ENCODE assay signal across 8 cellular contexts in the genomic region with DNA sequence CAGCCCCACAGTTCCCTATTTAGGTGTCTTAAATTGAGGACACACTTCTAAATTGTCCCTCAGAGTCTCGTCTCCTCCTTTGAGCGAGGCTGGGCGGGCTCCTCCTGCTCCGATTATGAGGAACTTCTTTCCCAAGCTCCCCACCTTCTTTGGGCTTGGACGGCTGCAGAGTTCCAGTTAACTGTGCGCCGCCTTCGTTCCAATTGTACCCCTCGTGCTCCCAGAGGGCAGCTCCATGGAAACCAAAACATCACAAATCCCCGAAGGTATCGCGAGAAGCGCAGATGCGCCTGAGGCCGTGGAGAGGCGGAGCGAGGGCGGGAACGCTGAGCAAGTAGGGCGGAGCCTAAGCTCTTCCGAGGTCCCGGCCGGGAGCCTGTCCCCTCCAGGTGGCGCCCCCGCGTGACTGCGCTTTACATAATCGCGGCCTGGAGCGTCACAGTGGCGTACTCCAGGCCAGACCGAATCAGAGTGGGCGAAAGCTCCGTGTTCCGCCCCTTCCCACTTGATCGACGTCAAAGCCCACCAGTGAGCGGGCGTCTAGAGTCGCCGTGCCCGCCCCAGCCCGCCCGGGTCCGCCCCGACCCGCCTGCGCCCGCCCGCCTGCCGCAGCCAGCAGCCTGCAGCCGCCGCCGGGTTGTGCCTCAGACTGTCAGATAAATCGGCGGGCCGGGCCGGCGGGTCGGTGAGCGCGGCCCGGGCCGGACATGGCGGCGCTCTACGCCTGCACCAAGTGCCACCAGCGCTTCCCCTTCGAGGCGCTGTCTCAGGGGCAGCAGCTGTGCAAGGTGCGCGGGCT. TPM values are rescaled to one million over a fixed set of nuclear protein-coding genes. Genes with fewer than 3 reads are reported as not detected.
DNase-seq lines count a peak whose midpoint lies in the region; ATAC-seq, FAIRE-seq and TF ChIP-seq lines count a peak whose summit lies in the region.

A gene (plus strand): TSS at position 588 of the 799 bp plus-strand sequence. CDS start 120 bp downstream, at position 708.

- peaks cover 12% of the 10 kb centered on the region for H3K79me2 ChIP-seq in Karpas-422 (ENCODE audit: low read length)

- H4K20me1 ChIP-seq in Karpas-422 (ENCODE audit: insufficient read depth, low read depth, low read length): no peaks in the 10 kb centered on the region

- peaks cover 17% of the 10 kb centered on the region for H3K4me1 ChIP-seq in Karpas-422 (ENCODE audit: low read length)
- H3K4me1 ChIP-seq in esophagus squamous epithelium: peaks cover 6 to 21% (median 7%) of the 10 kb centered on the region in 3 donors

- peak within 1 kb of the TSS; percentile 78 for H3K9ac ChIP-seq in Karpas-422 (ENCODE audit: low read length)

- intact Hi-C loops in esophagus squamous epithelium (cut with DNase I): no loop called here

- ATAC-seq in GM21825 (IDR thresholded peaks at IDR 0.05; ENCODE audit: unreplicated experiment): peak; percentile 91

- peak within 1 kb of the TSS; percentile 62 for H3K27ac ChIP-seq in Karpas-422 (ENCODE audit: low read length)
- H3K27ac ChIP-seq in esophagus squamous epithelium: peak within 1 kb of the TSS; percentile 91 to 94 (median 92)

- H3K36me3 ChIP-seq in Karpas-422 (ENCODE audit: insufficient read depth, low read length) (0 out of 2 replicates have a peak, but pooled peaks cover 2% of the 10 kb centered on the region), esophagus squamous epithelium (peaks cover 0 to 26% (median 5%) of the 10 kb centered on the region in 3 donors)

- peak within 1 kb of the TSS; percentile 97 for H2AFZ ChIP-seq in Karpas-422 (ENCODE audit: low read length)

- no peaks in the 10 kb centered on the region for H3K9me2 ChIP-seq in Karpas-422 (replicated peaks; ENCODE audit: insufficient read depth, low read length)

- H3K4me3 ChIP-seq in Karpas-422 (ENCODE audit: low read length) (peak within 1 kb of the TSS; percentile 80), esophagus squamous epithelium (peak within 1 kb of the TSS; percentile 67 to 92 (median 78))

- TF ChIP-seq CTCF in esophagus squamous epithelium (IDR thresholded peaks at IDR 0.05): peak; percentile 34 to 52 (median 42)

- WGBS in esophagus squamous epithelium, 2 donors: 5 to 14% methylated on average over 7 to 9 of the region's 72 CpGs

- TF ChIP-seq POLR2A in esophagus squamous epithelium (IDR thresholded peaks at IDR 0.05): peak in 3 of 4 donors; percentile 27 to 91 (median 83)

- peak within 1 kb of the TSS; percentile 95 for H3K4me2 ChIP-seq in Karpas-422 (ENCODE audit: low read depth, low read length, poor library complexity, severe bottlenecking)

- H3K27me3 ChIP-seq in Karpas-422 (ENCODE audit: low read length) (no peaks in the 10 kb centered on the region), esophagus squamous epithelium (no peaks in the 10 kb centered on the region)

- FAIRE-seq in RCC 7860 (lab: Jason Lieb, UNC): peak; percentile 84

- DNase-seq in Daoy (ENCODE audit: low read depth): peak; percentile 100
- DNase-seq in Karpas-422: peak; percentile 100
- DNase-seq in RCC 7860 (ENCODE audit: low spot score): peak; percentile 99
- peak; percentile 99 for DNase-seq in activated T-helper 1 cell treated with Interleukin-2 at 50 U/mL for 16 hours (ENCODE audit: low read depth)
- DNase-seq in esophagus squamous epithelium (lab: John Stamatoyannopoulos, UW): peak; percentile 96
- peak; percentile 99 for DNase-seq in myocyte (ENCODE audit: low read depth)
- DNase-seq in stimulated activated CD8-positive, alpha-beta memory T cell treated with anti-CD3 and anti-CD28 coated beads, Interleukin-7, amount 100 ng/mL, for 48 hours (ENCODE audit: extremely low read depth in 1 of 2, low read depth in 1 of 2): peak; percentile 98

- no peaks in the 10 kb centered on the region for H3K9me3 ChIP-seq in Karpas-422 (ENCODE audit: low read length)
- H3K9me3 ChIP-seq in esophagus squamous epithelium: no peaks in the 10 kb centered on the region

RNA-seq across cellular contexts. Expression of the gene that starts here (rescaled TPM):
- 7.9 and 8.9 TPM in 2 replicates for total RNA-seq in Daoy (2014; rRNA removed; shearing (Covaris generic))
- total RNA-seq in Karpas-422 (2014; rRNA removed; shearing (Covaris generic); ENCODE audit: low replicate concordance): 18.7 and 21.2 TPM in 2 replicates
- total RNA-seq in esophagus squamous epithelium (10 to 100 TPM in 1 of 4 donors, 1 to 10 TPM in 3; 4.9 to 14.7 (median 9.5) TPM), myocyte (22.3 and 33.4 TPM in 2 replicates)
- 7.5 TPM for polyA plus RNA-seq in myocyte (2012)

Comparison
In these comparisons a context has a peak if more than half of its experiments do, and no peak if none do; other contexts are left out.
1. Peak in every context shown above with its lines: DNase-seq, ATAC-seq, H3K4me3 ChIP-seq and H3K27ac ChIP-seq.